Comparison of ENCODE assay signal across 24 cellular contexts in the genomic region with DNA sequence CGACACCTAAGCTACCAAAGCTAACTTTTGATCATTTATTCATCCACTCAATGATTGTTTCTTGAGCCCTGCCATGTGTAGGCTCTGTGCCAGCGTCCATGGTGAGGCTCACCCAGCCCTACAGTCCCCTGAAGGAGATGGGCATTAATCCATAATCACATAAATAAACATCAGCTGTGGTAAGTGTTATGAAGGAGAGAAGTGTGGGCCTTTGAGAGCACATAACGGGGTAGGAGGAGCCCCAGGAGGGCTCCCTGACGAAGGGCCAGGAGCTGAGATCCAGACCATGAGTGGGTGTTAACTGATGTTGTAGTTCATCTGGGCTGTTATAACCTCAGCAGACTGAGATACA. TPM values are rescaled to one million over a fixed set of nuclear protein-coding genes. Genes with fewer than 3 reads are reported as not detected.
DNase-seq lines count a peak whose midpoint lies in the region; ATAC-seq and TF ChIP-seq lines count a peak whose summit lies in the region.
"Had no signal": no experiment of that assay in that cellular context is flagged by ENCODE, and none has a peak within 500 bp of the region (broad histone marks: within the 10 kb centered on the region; RNA-seq: fewer than 3 reads in every experiment).

No MANE protein-coding gene starts in this region.

- H3K23ac ChIP-seq in trophoblast cell (ENCODE audit: low read length): no peak overlapping the region

- no peak overlapping the region for H4K8ac ChIP-seq in trophoblast cell (ENCODE audit: low read depth, low read length)

- no peak overlapping the region for H3K4me2 ChIP-seq in trophoblast cell (ENCODE audit: low read length)
- H3K4me2 ChIP-seq: A549, KMS-11 had no signal

- H3K4ac ChIP-seq in trophoblast cell (ENCODE audit: low read depth, low read length): no peak overlapping the region

- H2AFZ ChIP-seq in trophoblast cell (ENCODE audit: insufficient read depth, low read length, poor library complexity): no peak overlapping the region

- H3K27ac ChIP-seq in right cardiac atrium (ENCODE audit: low read length) (peak overlapping the region; percentile 90), trophoblast cell (ENCODE audit: low read depth, low read length) (no peak overlapping the region)
- H3K27ac ChIP-seq: A549, adrenal gland, coronary artery, KMS-11, prostate gland, SJSA1 had no signal

- no peaks in the 10 kb centered on the region for H3K79me1 ChIP-seq in trophoblast cell (ENCODE audit: low read length)

- H4K91ac ChIP-seq in trophoblast cell (ENCODE audit: low read depth, low read length): no peak overlapping the region

- H3K4me3 ChIP-seq in right cardiac atrium (ENCODE audit: low read length): no peak overlapping the region
- H3K4me3 ChIP-seq in trophoblast cell (ENCODE audit: low read depth, low read length): no peak overlapping the region
- H3K4me3 ChIP-seq: A549, adrenal gland, coronary artery, esophagus squamous epithelium, prostate gland, SJSA1 had no signal

- H3K27me3 ChIP-seq in right cardiac atrium (ENCODE audit: control insufficient read depth, insufficient read depth) (no peaks in the 10 kb centered on the region), trophoblast cell (ENCODE audit: insufficient read depth, low read length) (no peaks in the 10 kb centered on the region)
- H3K27me3 ChIP-seq: adrenal gland, esophagus squamous epithelium, SJSA1 had no signal

- H2BK12ac ChIP-seq in trophoblast cell (ENCODE audit: low read length): no peak overlapping the region

- H3K14ac ChIP-seq in trophoblast cell (ENCODE audit: low read length): no peak overlapping the region

- H3K9ac ChIP-seq in trophoblast cell (ENCODE audit: low read length): no peak overlapping the region
- H3K9ac ChIP-seq: KMS-11 had no signal

- DNase-seq in Right ventricle myocardium inferior (ENCODE audit: missing footprints): peak; percentile 67
- no peak for DNase-seq in cardiac septum (ENCODE audit: low spot score)
- DNase-seq in astrocyte of the hippocampus (ENCODE audit: low read depth, low spot score): peak; percentile 55
- DNase-seq in right cardiac atrium: peak; percentile 68 to 80 (median 80)
- no peak for DNase-seq in trophoblast cell
- no peak for DNase-seq in DMS53 (lab: John Stamatoyannopoulos, UW)
- no peak for DNase-seq in pons (ENCODE audit: low spot score)
- DNase-seq: activated gamma-delta T cell treated with Interleukin-2 at 50 U/mL for 16 hours; activated T-cell treated with anti-CD3 and anti-CD28 coated beads, Interleukin-2, amount 50 U/mL, for 1 hour; adrenal gland; CD8-positive, alpha-beta memory T cell; endodermal cell; esophagus squamous epithelium; HFFc6; islet precursor cell; mammary epithelial cell; NCI-H2081 treated with DMSO at 0.1 percent for 48 hours had no signal

- intact Hi-C loops in Right ventricle myocardium inferior (cut with DNase I): loop anchor here (5.0 kb wide), 1 partner anchor 40 kb away; no protein-coding TSS in a partner anchor
- intact Hi-C loops in cardiac septum (cut with DNase I): no loop called here
- intact Hi-C loops in right cardiac atrium (cut with DNase I): loop anchor here in 1 of 4 donors (10.0 kb wide), 1 partner anchor 53 kb away; no protein-coding TSS in a partner anchor

- no peak overlapping the region for H2AK5ac ChIP-seq in trophoblast cell (ENCODE audit: low read length)

- no peak overlapping the region for H2BK5ac ChIP-seq in trophoblast cell (ENCODE audit: low read depth, low read length, poor library complexity)

- no peak overlapping the region for H2BK120ac ChIP-seq in trophoblast cell (ENCODE audit: insufficient read depth, low read length, poor library complexity)

- ATAC-seq in Right ventricle myocardium inferior (peak; percentile 79), right cardiac atrium (peak; percentile 77 to 78), GM18505 (IDR thresholded peaks at IDR 0.05; ENCODE audit: unreplicated experiment) (no peak)
- ATAC-seq: A549 had no signal

- no peak overlapping the region for H3K18ac ChIP-seq in trophoblast cell (ENCODE audit: low read length)

- no peaks in the 10 kb centered on the region for H3K79me2 ChIP-seq in trophoblast cell (ENCODE audit: control insufficient read depth, insufficient read depth, low read length, poor library complexity)

- 50% methylated on average over 4 of the region's 4 CpGs for WGBS in right cardiac atrium
- WGBS in trophoblast cell (ENCODE audit: extremely low coverage, insufficient coverage, insufficient read length): no CpG with 5 or more reads among the region's 4 CpGs

- H4K12ac ChIP-seq in trophoblast cell (ENCODE audit: low read depth, low read length): no peak overlapping the region

- no peak for TF ChIP-seq POLR2A in GM18505 (IDR thresholded peaks at IDR 0.05; ENCODE audit: borderline replicate concordance, extremely low read depth, insufficient read depth, insufficient read length)

- H3K9me3 ChIP-seq in right cardiac atrium (ENCODE audit: control insufficient read depth, low read length): no peaks in the 10 kb centered on the region
- H3K9me3 ChIP-seq in trophoblast cell (ENCODE audit: insufficient read depth, low read depth, low read length): no peaks in the 10 kb centered on the region
- H3K9me3 ChIP-seq: A549, adrenal gland, esophagus squamous epithelium, prostate gland, SJSA1 had no signal

- peaks cover 30% of the 10 kb centered on the region for H3K4me1 ChIP-seq in right cardiac atrium (ENCODE audit: control insufficient read depth, insufficient read depth, low read length)
- no peaks in the 10 kb centered on the region for H3K4me1 ChIP-seq in trophoblast cell (ENCODE audit: control insufficient read depth in 1 of 2, insufficient read depth in 2 of 2, low read length in 2 of 2)
- H3K4me1 ChIP-seq: A549 had no signal

- H3K36me3 ChIP-seq in trophoblast cell (ENCODE audit: control insufficient read depth in 1 of 2, insufficient read depth in 2 of 2, low read length in 2 of 2): no peaks in the 10 kb centered on the region
- H3K36me3 ChIP-seq: adrenal gland, prostate gland had no signal

RNA-seq across cellular contexts. Expression of a gene that starts 53.9 kb away (rescaled TPM):
- total RNA-seq in Right ventricle myocardium inferior (46.9 TPM), cardiac septum (55.2 TPM), right cardiac atrium (10 to 100 TPM; 36.9 to 59.7 (median 42.7) TPM)
- 26.2 TPM for polyA plus RNA-seq in right cardiac atrium
- 6.6 and 6.9 TPM in 2 replicates for polyA plus RNA-seq in trophoblast cell (2013)
- total RNA-seq: T-helper 1 cell treated with Interleukin-12 subunit alpha and Interleukin-12 subunit beta and Interleukin-4 antibody, amounts not matched to agents 30 ng/mL and 1 ng/mL, for 36 hours had no signal
- polyA plus RNA-seq: CD8-positive, alpha-beta memory T cell had no signal

Comparison
In these comparisons a context has a peak if more than half of its experiments do, and no peak if none do; other contexts are left out.
1. DNase-seq: peak in Right ventricle myocardium inferior (single experiment), astrocyte of the hippocampus (single experiment) and right cardiac atrium (3 of 3); none in cardiac septum (single experiment), trophoblast cell (0 of 2), DMS53 (single experiment) and pons (single experiment).